1 cellular context compared by ENCODE assay signal in the genomic region with DNA sequence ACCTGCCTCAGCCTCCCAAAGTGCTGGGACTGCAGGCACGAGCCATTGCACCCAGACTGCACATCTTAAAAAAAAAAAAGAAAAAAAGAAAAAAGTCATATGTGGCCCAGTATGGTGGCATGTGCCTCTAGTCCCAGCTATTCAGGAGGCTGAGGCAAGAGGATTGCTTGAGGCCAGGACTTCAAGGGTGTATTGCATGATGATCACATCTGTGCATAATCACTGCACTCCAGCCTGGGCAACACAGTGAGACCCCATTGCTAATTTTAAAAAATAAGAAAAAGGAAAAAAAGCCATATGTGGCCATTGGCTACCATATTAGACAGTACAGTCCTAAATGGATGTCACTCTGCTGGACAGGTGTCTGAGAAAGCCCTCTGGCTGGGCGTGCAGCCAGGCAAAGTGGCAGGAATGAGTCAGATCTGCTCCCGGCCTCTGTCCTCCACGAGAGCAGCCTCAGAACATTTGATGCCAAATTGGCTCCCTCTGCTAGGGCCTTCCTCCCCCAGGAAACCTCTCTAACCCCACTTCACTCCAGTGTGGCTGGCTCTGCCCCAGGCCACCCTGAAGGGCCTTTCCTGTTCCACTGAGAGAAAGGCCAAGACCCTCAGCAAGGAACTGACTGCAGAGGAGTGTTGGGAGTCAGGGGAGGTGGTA.
TF ChIP-seq lines count a peak whose summit lies in the region.

No MANE protein-coding gene starts in this region.

TF ChIP-seq in endothelial cell of umbilical vein, 7 proteins besides CTCF, POLR2A, EP300 and RAD21 (continued from another document):
- TF ChIP-seq, protein P1, sequence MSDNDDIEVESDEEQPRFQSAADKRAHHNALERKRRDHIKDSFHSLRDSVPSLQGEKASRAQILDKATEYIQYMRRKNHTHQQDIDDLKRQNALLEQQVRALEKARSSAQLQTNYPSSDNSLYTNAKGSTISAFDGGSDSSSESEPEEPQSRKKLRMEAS (IDR thresholded peaks at IDR 0.05; ENCODE audit: insufficient read depth, insufficient read length): no peak
- peak; percentile 18 for TF ChIP-seq FOS (IDR thresholded peaks at IDR 0.05; ENCODE audit: borderline replicate concordance, insufficient read depth, low read length)
- TF ChIP-seq JUN (IDR thresholded peaks at IDR 0.05; ENCODE audit: borderline replicate concordance, insufficient read depth, insufficient read length, low read depth): no peak
- TF ChIP-seq POLR2AphosphoS5 (IDR thresholded peaks at IDR 0.05; ENCODE audit: insufficient read depth, low read depth, low read length): no peak
- no peak for TF ChIP-seq MYC (IDR thresholded peaks at IDR 0.05; ENCODE audit: low read depth, low read length)
- TF ChIP-seq GATA2 (IDR thresholded peaks at IDR 0.05; ENCODE audit: insufficient read depth, insufficient read length, low read depth, low read length): no peak
